In the genomic region with DNA sequence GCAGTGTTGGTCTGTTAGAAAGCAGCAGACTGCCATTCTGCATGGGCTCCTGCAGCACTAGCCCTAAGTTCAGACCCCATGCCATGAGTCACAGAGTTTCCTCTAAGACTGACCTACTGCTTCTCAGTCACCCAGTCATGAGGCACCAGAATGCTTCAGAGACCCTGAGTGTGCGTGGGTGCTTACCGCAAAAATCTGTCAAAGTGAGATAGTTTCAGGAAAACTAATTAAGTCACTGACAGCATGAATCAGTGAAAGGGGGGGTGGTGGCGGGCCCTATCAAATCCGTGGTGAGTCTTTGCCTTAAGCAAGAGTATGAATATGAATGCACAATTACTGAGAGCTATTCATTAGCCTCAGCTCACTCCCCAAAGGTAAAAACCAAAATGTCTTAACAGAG, we compare ENCODE assay signal across 13 cellular contexts.
DNase-seq lines count a peak whose midpoint lies in the region; ATAC-seq and TF ChIP-seq lines count a peak whose summit lies in the region.
"Had no signal": no experiment of that assay in that cellular context is flagged by ENCODE, and none has a peak within 500 bp of the region (broad histone marks: within the 10 kb centered on the region; RNA-seq: fewer than 3 reads in every experiment).

No MANE protein-coding gene starts in this region.

- no peaks in the 10 kb centered on the region for H3K36me3 ChIP-seq in Karpas-422 (ENCODE audit: insufficient read depth, low read length)

- H3K9me3 Mint-ChIP-seq in stimulated activated naive CD8-positive, alpha-beta T cell treated with anti-CD3 and anti-CD28 coated beads, Interleukin-15, amount 100 ng/mL, for 72 hours, result no peaks in the 10 kb centered on the region
- H3K9me3 Mint-ChIP-seq in chondrocyte (ENCODE audit: low read depth), result no peaks in the 10 kb centered on the region

- H3K79me2 ChIP-seq in Karpas-422 (ENCODE audit: low read length), result no peaks in the 10 kb centered on the region

- peak; percentile 39 for ATAC-seq in stimulated activated naive CD8-positive, alpha-beta T cell treated with anti-CD3 and anti-CD28 coated beads, Interleukin-15, amount 100 ng/mL, for 72 hours
- no peak for ATAC-seq in HG03457 (IDR thresholded peaks at IDR 0.05; ENCODE audit: unreplicated experiment)
- ATAC-seq: Right ventricle myocardium inferior, sciatic nerve had no signal

- H4K20me1 ChIP-seq in Karpas-422 (ENCODE audit: insufficient read depth, low read depth, low read length), result no peaks in the 10 kb centered on the region

- H3K27ac Mint-ChIP-seq in stimulated activated naive CD8-positive, alpha-beta T cell treated with anti-CD3 and anti-CD28 coated beads, Interleukin-15, amount 100 ng/mL, for 72 hours, result no peak overlapping the region
- H3K27ac Mint-ChIP-seq in chondrocyte (ENCODE audit: unreplicated experiment), result no peak overlapping the region

- H3K4me2 ChIP-seq in Karpas-422 (ENCODE audit: low read depth, low read length, poor library complexity, severe bottlenecking), result no peak overlapping the region

- no peaks in the 10 kb centered on the region for H3K9me3 ChIP-seq in Karpas-422 (ENCODE audit: low read length)

- H2AFZ ChIP-seq in Karpas-422 (ENCODE audit: low read length), result no peak overlapping the region

- H3K27me3 Mint-ChIP-seq in stimulated activated naive CD8-positive, alpha-beta T cell treated with anti-CD3 and anti-CD28 coated beads, Interleukin-15, amount 100 ng/mL, for 72 hours, result no peaks in the 10 kb centered on the region
- peaks cover 4% of the 10 kb centered on the region for H3K27me3 Mint-ChIP-seq in chondrocyte (ENCODE audit: low read depth)

- H3K9ac ChIP-seq in Karpas-422 (ENCODE audit: low read length), result no peak overlapping the region

- H3K4me1 Mint-ChIP-seq in stimulated activated naive CD8-positive, alpha-beta T cell treated with anti-CD3 and anti-CD28 coated beads, Interleukin-15, amount 100 ng/mL, for 72 hours, result no peaks in the 10 kb centered on the region
- peaks cover 6% of the 10 kb centered on the region for H3K4me1 Mint-ChIP-seq in chondrocyte (ENCODE audit: low read depth)

- no peak overlapping the region for H3K4me3 Mint-ChIP-seq in stimulated activated naive CD8-positive, alpha-beta T cell treated with anti-CD3 and anti-CD28 coated beads, Interleukin-15, amount 100 ng/mL, for 72 hours
- H3K4me3 Mint-ChIP-seq in chondrocyte (ENCODE audit: unreplicated experiment), result no peak overlapping the region

- no peaks in the 10 kb centered on the region for H3K4me1 ChIP-seq in Karpas-422 (ENCODE audit: low read length)

- no peaks in the 10 kb centered on the region for H3K9me2 ChIP-seq in Karpas-422 (replicated peaks; ENCODE audit: insufficient read depth, low read length)

- H3K27ac ChIP-seq in Karpas-422 (ENCODE audit: low read length), result no peak overlapping the region

- no peaks in the 10 kb centered on the region for H3K27me3 ChIP-seq in Karpas-422 (ENCODE audit: low read length)

- peak; percentile 9 to 11 for DNase-seq in stimulated activated CD4-positive, alpha-beta T cell treated with anti-CD3 and anti-CD28 coated beads, Interleukin-4, amount 100 ng/mL, for 48 hours (ENCODE audit: low read depth in 2 of 2)
- DNase-seq in stimulated activated CD4-positive, alpha-beta T cell treated with anti-CD3 and anti-CD28 coated beads, Interleukin-12 subunit alpha, Interleukin-12 subunit beta, amount 100 ng/mL, for 4 hours, result no peak
- DNase-seq in HT1080 (ENCODE audit: low read depth) (peak; percentile 77), epithelial cell of esophagus (ENCODE audit: low read depth) (peak; percentile 36), Karpas-422 (no peak), chondrocyte (ENCODE audit: low spot score) (no peak)
- DNase-seq in stimulated activated naive CD8-positive, alpha-beta T cell treated with anti-CD3 and anti-CD28 coated beads, Interleukin-15, amount 100 ng/mL, for 72 hours, result no peak
- DNase-seq: C1 segment of cervical spinal cord, erythroblast, GDM1 had no signal

- TF ChIP-seq CTCF in epithelial cell of esophagus (IDR thresholded peaks at IDR 0.05; ENCODE audit: insufficient read depth, low read depth, low read length, missing control alignments) (no peak), chondrocyte (IDR thresholded peaks at IDR 0.05) (no peak)

- H3K4me3 ChIP-seq in epithelial cell of esophagus (ENCODE audit: low read length), result no peak overlapping the region
- no peak overlapping the region for H3K4me3 ChIP-seq in Karpas-422 (ENCODE audit: low read length)

- H3K36me3 Mint-ChIP-seq in chondrocyte (ENCODE audit: low read depth), result no peaks in the 10 kb centered on the region

Comparison
In these comparisons a context has a peak if more than half of its experiments do, and no peak if none do; other contexts are left out.
1. DNase-seq: peak in stimulated activated CD4-positive, alpha-beta T cell treated with anti-CD3 and anti-CD28 coated beads, Interleukin-4, amount 100 ng/mL, for 48 hours (2 of 2), HT1080 (single experiment) and epithelial cell of esophagus (single experiment); none in stimulated activated CD4-positive, alpha-beta T cell treated with anti-CD3 and anti-CD28 coated beads, Interleukin-12 subunit alpha, Interleukin-12 subunit beta, amount 100 ng/mL, for 4 hours (single experiment), stimulated activated naive CD8-positive, alpha-beta T cell treated with anti-CD3 and anti-CD28 coated beads, Interleukin-15, amount 100 ng/mL, for 72 hours (0 of 2), Karpas-422 (single experiment) and chondrocyte (single experiment).